In the genomic region with DNA sequence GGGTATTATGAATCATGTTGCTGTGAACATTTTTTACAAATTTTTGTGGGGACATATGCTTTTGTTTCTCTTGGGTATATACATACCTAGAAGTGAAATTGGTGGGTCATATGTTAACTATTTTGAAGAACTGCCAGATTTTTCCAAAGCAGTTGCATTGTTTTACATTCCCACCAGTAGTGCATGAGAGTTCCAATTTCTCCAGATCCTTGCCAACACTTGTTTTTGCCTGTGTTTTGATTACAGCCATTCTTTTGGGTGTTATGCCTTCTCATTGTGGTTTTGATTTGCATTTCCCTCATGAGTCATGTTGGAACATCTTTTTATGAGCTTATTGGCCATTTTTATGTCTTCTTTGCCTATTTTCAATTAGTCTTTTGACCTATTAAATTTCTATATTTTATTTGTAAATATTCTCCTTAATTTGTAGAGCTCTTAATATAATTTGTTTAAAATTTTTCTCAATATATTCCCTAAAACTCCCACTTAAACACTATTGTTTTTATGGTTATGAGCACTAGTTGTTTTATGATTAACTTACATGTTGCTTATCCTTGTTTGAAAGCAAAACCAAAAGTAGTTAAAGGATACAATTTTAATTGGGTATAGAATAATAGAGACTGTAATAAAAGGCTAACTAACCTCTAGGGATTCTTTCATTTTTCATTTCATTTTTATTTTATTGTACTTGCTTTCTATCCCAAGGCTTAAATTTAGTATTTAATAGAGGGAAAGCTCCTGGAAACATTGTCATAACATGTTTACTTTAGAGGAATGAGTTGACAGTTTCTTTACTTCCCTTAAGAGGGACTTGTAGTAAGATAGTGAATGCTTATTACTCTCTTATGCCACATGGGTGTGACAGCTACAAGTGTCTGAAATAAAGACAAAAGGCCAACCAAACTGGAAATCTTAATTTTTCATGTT, we compare ENCODE assay signal across 8 cellular contexts. TPM values are rescaled to one million over a fixed set of nuclear protein-coding genes. Genes with fewer than 3 reads are reported as not detected.
DNase-seq lines count a peak whose midpoint lies in the region; ATAC-seq and FAIRE-seq lines count a peak whose summit lies in the region.

No MANE protein-coding gene starts in this region.

- no peaks in the 10 kb centered on the region for H3K9me3 ChIP-seq in skeletal muscle satellite cell (replicated peaks; ENCODE audit: low read length)

- peaks cover 34% of the 10 kb centered on the region for H3K36me3 Mint-ChIP-seq in effector memory CD8-positive, alpha-beta T cell (ENCODE audit: insufficient read depth)

- intact Hi-C loops in sciatic nerve (cut with DNase I) = no loop called here

- H3K27me3 ChIP-seq in skeletal muscle satellite cell (ENCODE audit: control insufficient read depth, insufficient read depth, low read length) = no peaks in the 10 kb centered on the region

- H3K36me3 ChIP-seq in skeletal muscle satellite cell (ENCODE audit: insufficient read depth, low read length) = peaks cover 7% of the 10 kb centered on the region

- no peak overlapping the region for H3K4me3 ChIP-seq in skeletal muscle satellite cell (ENCODE audit: low read length)

- no peaks in the 10 kb centered on the region for H3K9me3 Mint-ChIP-seq in effector memory CD8-positive, alpha-beta T cell

- peak; percentile 35 for ATAC-seq in effector memory CD8-positive, alpha-beta T cell (replicated peaks)
- ATAC-seq in sciatic nerve (no peak), HG03025 (IDR thresholded peaks at IDR 0.05; ENCODE audit: low FRiP score, unreplicated experiment) (no peak)

- peaks cover 16% of the 10 kb centered on the region for H3K4me1 ChIP-seq in skeletal muscle satellite cell (ENCODE audit: control insufficient read depth, insufficient read depth, low read length)

- no peaks in the 10 kb centered on the region for H3K27me3 Mint-ChIP-seq in effector memory CD8-positive, alpha-beta T cell

- no peak for FAIRE-seq in RCC 7860 (lab: Jason Lieb, UNC)

- peaks cover 27 to 54% of the 10 kb centered on the region in 2 donors for H3K4me1 Mint-ChIP-seq in effector memory CD8-positive, alpha-beta T cell (ENCODE audit: low read depth in 2 of 2)

- peak; percentile 4 for DNase-seq in NCI-H2171 treated with DMSO at 0.1 percent for 48 hours (lab: John Stamatoyannopoulos, UW)
- DNase-seq in NCI-H2171 (lab: John Stamatoyannopoulos, UW) = no peak
- DNase-seq in RCC 7860 (ENCODE audit: low spot score) = peak; percentile 34
- no peak for DNase-seq in effector memory CD8-positive, alpha-beta T cell
- no peak for DNase-seq in sciatic nerve (ENCODE audit: low spot score)
- no peak for DNase-seq in NCI-H1417 treated with DMSO at 0.1 percent for 48 hours (lab: John Stamatoyannopoulos, UW)

- H3K4me3 Mint-ChIP-seq in effector memory CD8-positive, alpha-beta T cell = peak overlapping the region; percentile 40 to 65

- H3K4me2 ChIP-seq in skeletal muscle satellite cell (ENCODE audit: low read length) = peak overlapping the region; percentile 3

- peak overlapping the region in 1 of 2 donors; percentile 20 for H3K27ac Mint-ChIP-seq in effector memory CD8-positive, alpha-beta T cell

- no peak overlapping the region for H3K9ac ChIP-seq in skeletal muscle satellite cell (ENCODE audit: low read depth, low read length)

RNA-seq across cellular contexts. Expression of a gene that starts 5.5 kb away (rescaled TPM):
- 16.8 and 21.8 TPM in 2 replicates for total RNA-seq in skeletal muscle satellite cell (2012; rRNA removed)
- total RNA-seq in sciatic nerve = 40.9 TPM

Comparison
In these comparisons a context has a peak if more than half of its experiments do, and no peak if none do; other contexts are left out.
1. DNase-seq: peak in NCI-H2171 treated with DMSO at 0.1 percent for 48 hours (single experiment) and RCC 7860 (single experiment); none in NCI-H2171 (single experiment), effector memory CD8-positive, alpha-beta T cell (0 of 3), sciatic nerve (single experiment) and NCI-H1417 treated with DMSO at 0.1 percent for 48 hours (single experiment).